ENCODE assay signal across 9 cellular contexts in genomic region chr1:229024528-229025119, GRCh38.
DNase-seq lines count a peak whose midpoint lies in the region; ATAC-seq and TF ChIP-seq lines count a peak whose summit lies in the region.
"Had no signal": no experiment of that assay in that cellular context is flagged by ENCODE, and none has a peak within 500 bp of the region (broad histone marks: within the 10 kb centered on the region; RNA-seq: fewer than 3 reads in every experiment).

No MANE protein-coding gene starts in this region.

- H4K20me1 ChIP-seq in PC-9 (ENCODE audit: insufficient read depth): no peaks in the 10 kb centered on the region

- H3K4me1 ChIP-seq in SJCRH30 (peaks cover 22% of the 10 kb centered on the region), foreskin keratinocyte (peaks cover 3% of the 10 kb centered on the region), gastrocnemius medialis (peaks cover 0 to 15% of the 10 kb centered on the region in 2 donors), PC-9 (replicated peaks; ENCODE audit: insufficient read depth) (no peaks in the 10 kb centered on the region)

- TF ChIP-seq CTCF in foreskin keratinocyte (conservative IDR thresholded peaks at IDR 0.05) (peak; percentile 23), gastrocnemius medialis (IDR thresholded peaks at IDR 0.05 in 4 of 5, conservative IDR thresholded peaks at IDR 0.05 in 1 of 5) (no peak), PC-9 (conservative IDR thresholded peaks at IDR 0.05) (no peak)

- H3K27ac ChIP-seq in SJCRH30 (no peak overlapping the region), foreskin keratinocyte (no peak overlapping the region), gastrocnemius medialis (no peak overlapping the region), PC-9 (no peak overlapping the region)

- H3K4me2 ChIP-seq in PC-9: no peak overlapping the region

- H3K27me3 ChIP-seq in SJCRH30: no peaks in the 10 kb centered on the region
- H3K27me3 ChIP-seq in foreskin keratinocyte: no peaks in the 10 kb centered on the region
- no peaks in the 10 kb centered on the region for H3K27me3 ChIP-seq in gastrocnemius medialis
- H3K27me3 ChIP-seq in PC-9 (ENCODE audit: insufficient read depth, low read depth): 0 out of 2 replicates have a peak, but pooled peaks cover 9% of the 10 kb centered on the region

- H3K9me3 ChIP-seq in SJCRH30 (replicated peaks) (no peaks in the 10 kb centered on the region), gastrocnemius medialis (no peaks in the 10 kb centered on the region), PC-9 (ENCODE audit: insufficient read depth, low read depth) (no peaks in the 10 kb centered on the region)

- TF ChIP-seq POLR2A in gastrocnemius medialis (IDR thresholded peaks at IDR 0.05): no peak

- POLR2A ChIA-PET in PC-9 (lab: Charles Lee; ENCODE audit: unreplicated experiment): no interaction called here

- ATAC-seq in foreskin keratinocyte (peak; percentile 96), gastrocnemius medialis (peak; percentile 68 to 73), GM21423 (IDR thresholded peaks at IDR 0.05; ENCODE audit: unreplicated experiment) (no peak)
- ATAC-seq: naive thymus-derived CD8-positive, alpha-beta T cell had no signal

- no peaks in the 10 kb centered on the region for H3F3A ChIP-seq in PC-9 (ENCODE audit: insufficient read depth, low read depth)

- BruUV-seq in PC-9 (replicated peaks; lab: Mats Ljungman, UMichigan): no TSS peak

- H3K79me2 ChIP-seq in PC-9 (ENCODE audit: low read depth): no peaks in the 10 kb centered on the region

- no peak overlapping the region for H2AFZ ChIP-seq in PC-9

- DNase-seq in GM04504 (ENCODE audit: low read depth): peak; percentile 69
- peak; percentile 44 to 54 for DNase-seq in SJCRH30
- DNase-seq in foreskin keratinocyte: peak; percentile 32 to 76
- DNase-seq in gastrocnemius medialis: peak; percentile 31 to 53
- no peak for DNase-seq in PC-9
- no peak for DNase-seq in NCI-H2029 treated with DMSO at 0.1 percent for 48 hours (lab: John Stamatoyannopoulos, UW)
- no peak for DNase-seq in activated gamma-delta T cell (lab: John Stamatoyannopoulos, UW)
- DNase-seq: naive thymus-derived CD8-positive, alpha-beta T cell had no signal

- H3K36me3 ChIP-seq in SJCRH30: no peaks in the 10 kb centered on the region
- no peaks in the 10 kb centered on the region for H3K36me3 ChIP-seq in gastrocnemius medialis
- H3K36me3 ChIP-seq in PC-9 (ENCODE audit: low read depth): no peaks in the 10 kb centered on the region

- H3K9me2 ChIP-seq in PC-9 (ENCODE audit: insufficient read depth): no peaks in the 10 kb centered on the region

- in situ Hi-C loops in gastrocnemius medialis (cut with MboI; ENCODE audit: low sequenced_read_pairs in 4 of 4): no loop called here

- CTCF ChIA-PET in PC-9 (lab: Charles Lee): no interaction called here

- H3K4me3 ChIP-seq in SJCRH30 (no peak overlapping the region), gastrocnemius medialis (no peak overlapping the region), PC-9 (no peak overlapping the region)

- intact Hi-C loops in gastrocnemius medialis (cut with DNase I; ENCODE audit: low total_unique reads): no loop called here
- intact Hi-C loops in PC-9 (cut with micrococcal nuclease; ENCODE audit: unreplicated experiment): no loop called here

Comparison
In these comparisons a context has a peak if more than half of its experiments do, and no peak if none do; other contexts are left out.
1. DNase-seq: peak in GM04504 (single experiment), SJCRH30 (2 of 2), foreskin keratinocyte (2 of 2) and gastrocnemius medialis (2 of 2); none in PC-9 (0 of 2), NCI-H2029 treated with DMSO at 0.1 percent for 48 hours (single experiment) and activated gamma-delta T cell (single experiment).